14 cellular contexts compared by ENCODE assay signal in the genomic region with DNA sequence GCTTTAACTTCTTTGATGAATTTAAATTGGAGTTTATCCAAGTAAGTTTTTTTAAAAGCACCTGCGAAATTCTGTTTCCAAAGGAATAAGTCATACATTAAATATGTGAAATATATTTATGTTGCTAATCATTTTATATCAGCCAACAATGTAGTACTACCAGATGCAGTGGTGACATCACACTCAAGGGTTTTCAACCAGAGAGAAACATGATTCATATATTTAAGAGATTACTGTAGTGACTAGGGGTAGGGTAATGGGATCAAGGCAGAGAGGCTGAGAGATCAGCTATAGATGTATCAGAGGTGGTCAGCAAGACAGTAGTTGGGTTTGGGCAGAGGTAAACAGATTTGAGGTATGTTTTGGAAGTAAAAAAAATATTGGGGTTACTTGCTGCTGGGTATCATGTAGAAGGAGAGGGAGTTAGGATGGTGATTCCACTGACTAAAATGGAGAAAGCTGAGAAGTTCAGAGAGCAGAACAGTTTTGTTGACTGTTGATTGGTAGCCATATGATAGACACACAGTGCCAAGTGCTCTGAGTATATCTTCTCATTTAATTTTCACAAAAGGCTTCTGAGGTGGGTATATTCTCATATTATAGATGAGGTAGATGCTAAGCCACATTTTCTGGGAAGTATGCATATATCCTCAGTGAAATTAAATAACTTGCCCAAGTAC. TPM values are rescaled to one million over a fixed set of nuclear protein-coding genes. Genes with fewer than 3 reads are reported as not detected.
A peak's percentile ranks its signal among the peaks of the same experiment; 100 is the strongest.
DNase-seq lines count a peak whose midpoint lies in the region; ATAC-seq, FAIRE-seq and TF ChIP-seq lines count a peak whose summit lies in the region.
"Had no signal": no experiment of that assay in that cellular context is flagged by ENCODE, and none has a peak within 500 bp of the region (broad histone marks: within the 10 kb centered on the region; RNA-seq: fewer than 3 reads in every experiment).

No MANE protein-coding gene starts in this region.

- ATAC-seq in activated CD8-positive, alpha-beta memory T cell treated with anti-CD3 and anti-CD28 coated beads, Interleukin-2, amount 10 ng/mL, durations not matched to agents 7 days and 5 days = no peak
- no peak for ATAC-seq in HG03045 (IDR thresholded peaks at IDR 0.05; ENCODE audit: unreplicated experiment)
- ATAC-seq: heart left ventricle had no signal

- no peak overlapping the region for H3K4me3 ChIP-seq in bronchial epithelial cell (ENCODE audit: low read depth, low read length)
- H3K4me3 ChIP-seq: HAP-1, heart left ventricle, prostate gland, thyroid gland had no signal

- TF ChIP-seq CTCF in bronchial epithelial cell (IDR thresholded peaks at IDR 0.05; ENCODE audit: insufficient read depth, low read length, severe bottlenecking) (no peak), progenitor cell of endocrine pancreas (IDR thresholded peaks at IDR 0.05; ENCODE audit: unreplicated experiment) (no peak)

- no peaks in the 10 kb centered on the region for H3K27me3 Mint-ChIP-seq in activated CD8-positive, alpha-beta memory T cell treated with anti-CD3 and anti-CD28 coated beads, Interleukin-2, amount 10 ng/mL, durations not matched to agents 7 days and 5 days
- no peaks in the 10 kb centered on the region for H3K27me3 Mint-ChIP-seq in progenitor cell of endocrine pancreas

- CTCF ChIA-PET in activated CD8-positive, alpha-beta memory T cell treated with anti-CD3 and anti-CD28 coated beads, Interleukin-2, amount 10 ng/mL, durations not matched to agents 7 days and 5 days (lab: Charles Lee) = no interaction called here

- no peak for DNase-seq in activated CD8-positive, alpha-beta memory T cell treated with anti-CD3 and anti-CD28 coated beads, Interleukin-2, amount 10 ng/mL, durations not matched to agents 7 days and 5 days
- no peak for DNase-seq in activated CD8-positive, alpha-beta memory T cell treated with anti-CD3 and anti-CD28 coated beads, Interleukin-2, amount 50 U/mL, for 4 hours
- DNase-seq in M059J (ENCODE audit: low read depth) (peak; percentile 13), bronchial epithelial cell (ENCODE audit: low read depth) (peak; percentile 27), progenitor cell of endocrine pancreas (ENCODE audit: low spot score, unreplicated experiment) (no peak), LoVo (ENCODE audit: low spot score) (no peak), NOMO-1 treated with dmso at 0.1 percent for 144 hours (lab: John Stamatoyannopoulos, UW; ENCODE audit: unreplicated experiment) (no peak)
- DNase-seq: endodermal cell, heart left ventricle, thyroid gland had no signal

- H3K27ac Mint-ChIP-seq in activated CD8-positive, alpha-beta memory T cell treated with anti-CD3 and anti-CD28 coated beads, Interleukin-2, amount 10 ng/mL, durations not matched to agents 7 days and 5 days = peak overlapping the region; percentile 25
- peak overlapping the region; percentile 3 for H3K27ac Mint-ChIP-seq in progenitor cell of endocrine pancreas
- H3K27ac Mint-ChIP-seq: endodermal cell had no signal

- H3K4me1 Mint-ChIP-seq in activated CD8-positive, alpha-beta memory T cell treated with anti-CD3 and anti-CD28 coated beads, Interleukin-2, amount 10 ng/mL, durations not matched to agents 7 days and 5 days = peaks cover 3% of the 10 kb centered on the region
- no peaks in the 10 kb centered on the region for H3K4me1 Mint-ChIP-seq in progenitor cell of endocrine pancreas (ENCODE audit: low read depth)
- H3K4me1 Mint-ChIP-seq: endodermal cell had no signal

- peaks cover 54% of the 10 kb centered on the region for H3K36me3 Mint-ChIP-seq in activated CD8-positive, alpha-beta memory T cell treated with anti-CD3 and anti-CD28 coated beads, Interleukin-2, amount 10 ng/mL, durations not matched to agents 7 days and 5 days
- peaks cover 18% of the 10 kb centered on the region for H3K36me3 Mint-ChIP-seq in progenitor cell of endocrine pancreas (ENCODE audit: insufficient read depth)

- FAIRE-seq in bronchial epithelial cell (lab: Jason Lieb, UNC) = no peak
- FAIRE-seq: D721Med had no signal

- H3K9me3 Mint-ChIP-seq in activated CD8-positive, alpha-beta memory T cell treated with anti-CD3 and anti-CD28 coated beads, Interleukin-2, amount 10 ng/mL, durations not matched to agents 7 days and 5 days (ENCODE audit: low read depth) = no peaks in the 10 kb centered on the region
- no peaks in the 10 kb centered on the region for H3K9me3 Mint-ChIP-seq in progenitor cell of endocrine pancreas (ENCODE audit: low read depth)
- H3K9me3 Mint-ChIP-seq: endodermal cell had no signal

- H3K4me3 Mint-ChIP-seq in activated CD8-positive, alpha-beta memory T cell treated with anti-CD3 and anti-CD28 coated beads, Interleukin-2, amount 10 ng/mL, durations not matched to agents 7 days and 5 days = no peak overlapping the region
- no peak overlapping the region for H3K4me3 Mint-ChIP-seq in progenitor cell of endocrine pancreas (ENCODE audit: low read depth)
- H3K4me3 Mint-ChIP-seq: endodermal cell had no signal

- no peaks in the 10 kb centered on the region for H3K27me3 ChIP-seq in bronchial epithelial cell (ENCODE audit: control insufficient read depth, insufficient read depth, low read length)
- H3K27me3 ChIP-seq: heart left ventricle, thyroid gland had no signal

- peaks cover 1% of the 10 kb centered on the region for H3K36me3 ChIP-seq in bronchial epithelial cell (ENCODE audit: control insufficient read depth, insufficient read depth, low read length)
- H3K36me3 ChIP-seq: prostate gland had no signal

RNA-seq across cellular contexts. Expression of gene CEP57, which starts 39.4 kb away (rescaled TPM):
- 10 to 100 TPM; 80.6 to 92.4 TPM for total RNA-seq in activated CD8-positive, alpha-beta memory T cell treated with anti-CD3 and anti-CD28 coated beads, Interleukin-2, amount 10 ng/mL, durations not matched to agents 7 days and 5 days
- total RNA-seq in M059J (2014; rRNA removed; shearing (Covaris generic)) = 48.0 and 60.5 TPM in 2 replicates
- total RNA-seq in bronchial epithelial cell (52.7 and 53.8 TPM in 2 replicates), progenitor cell of endocrine pancreas (70.5 and 73.3 TPM in 2 replicates)

RNA-seq across cellular contexts. Expression of gene FAM76B, which starts 40.1 kb away (rescaled TPM):
- total RNA-seq in activated CD8-positive, alpha-beta memory T cell treated with anti-CD3 and anti-CD28 coated beads, Interleukin-2, amount 10 ng/mL, durations not matched to agents 7 days and 5 days = 10 to 100 TPM; 50.4 to 51.3 TPM
- total RNA-seq in M059J (2014; rRNA removed; shearing (Covaris generic)) = 8.7 and 16.2 TPM in 2 replicates
- total RNA-seq in bronchial epithelial cell = 15.2 and 22.9 TPM in 2 replicates
- 41.0 and 49.8 TPM in 2 replicates for total RNA-seq in progenitor cell of endocrine pancreas

Comparison
In these comparisons a context has a peak if more than half of its experiments do, and no peak if none do; other contexts are left out.
1. DNase-seq: peak in M059J (single experiment) and bronchial epithelial cell (single experiment); none in activated CD8-positive, alpha-beta memory T cell treated with anti-CD3 and anti-CD28 coated beads, Interleukin-2, amount 10 ng/mL, durations not matched to agents 7 days and 5 days (single experiment), activated CD8-positive, alpha-beta memory T cell treated with anti-CD3 and anti-CD28 coated beads, Interleukin-2, amount 50 U/mL, for 4 hours (single experiment), progenitor cell of endocrine pancreas (single experiment), LoVo (single experiment) and NOMO-1 treated with dmso at 0.1 percent for 144 hours (single experiment).